ENCODE assay signal across 1 cellular context in genomic region chr15:89806217-89806564, GRCh38.
TF ChIP-seq lines count a peak whose summit lies in the region.

No MANE protein-coding gene starts in this region.

TF ChIP-seq in GM23338, 12 proteins besides CTCF, POLR2A, EP300 and RAD21:
- no peak for TF ChIP-seq REST (IDR thresholded peaks at IDR 0.05; ENCODE audit: unreplicated experiment)
- no peak for TF ChIP-seq JUNB (IDR thresholded peaks at IDR 0.05; ENCODE audit: unreplicated experiment)
- TF ChIP-seq ZNF331 (CRISPR knock-in tag; IDR thresholded peaks at IDR 0.05; ENCODE audit: low read depth) = no peak
- no peak for TF ChIP-seq POLR2AphosphoS5 (IDR thresholded peaks at IDR 0.05; ENCODE audit: low read depth)
- TF ChIP-seq ETS1 (IDR thresholded peaks at IDR 0.05) = no peak
- TF ChIP-seq ZNF462 (CRISPR knock-in tag; IDR thresholded peaks at IDR 0.05) = no peak
- TF ChIP-seq ZNF114 (CRISPR knock-in tag; IDR thresholded peaks at IDR 0.05) = no peak
- no peak for TF ChIP-seq STAT1 (IDR thresholded peaks at IDR 0.05; ENCODE audit: unreplicated experiment)
- no peak for TF ChIP-seq NANOG (IDR thresholded peaks at IDR 0.05; ENCODE audit: borderline replicate concordance)
